Comparison of ENCODE assay signal across 7 cellular contexts in the genomic region with DNA sequence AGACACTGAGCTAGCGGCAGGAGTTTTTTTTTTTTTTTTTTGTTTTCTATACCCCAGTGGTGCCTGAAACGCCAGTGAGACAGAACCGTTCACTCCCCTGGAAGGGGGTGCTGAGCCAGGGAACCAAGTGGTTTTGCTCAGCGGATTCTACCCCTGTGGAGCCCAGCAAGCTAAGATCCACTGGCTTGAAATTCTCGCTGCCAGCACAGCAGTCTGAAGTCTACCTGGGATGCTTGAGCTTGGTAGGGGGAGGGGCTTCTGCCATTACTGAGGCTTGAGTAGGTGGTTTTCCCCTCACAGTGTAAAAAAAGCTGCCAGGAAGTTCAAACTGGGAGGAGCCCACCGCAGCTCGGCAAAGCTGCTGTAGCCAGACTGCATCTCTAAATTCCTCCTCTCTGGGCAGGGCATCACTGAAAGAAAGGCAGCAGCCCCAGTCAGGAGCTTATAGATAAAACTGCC.
DNase-seq lines count a peak whose midpoint lies in the region; ATAC-seq and TF ChIP-seq lines count a peak whose summit lies in the region.
"Not testable (repeated sequence)": the region's sequence is repeated elsewhere in the genome, so short reads cannot be mapped to it uniquely, and the experiment has no call there.

No MANE protein-coding gene starts in this region.

- DNase-seq in H9: peak; percentile 84
- peak; percentile 58 for DNase-seq in WTC11 (ENCODE audit: low spot score)
- DNase-seq in activated CD8-positive, alpha-beta memory T cell treated with anti-CD3 and anti-CD28 coated beads, Interleukin-2, amount 10 ng/mL, durations not matched to agents 7 days and 5 days: peak; percentile 70
- DNase-seq in activated gamma-delta T cell treated with Interleukin-2 at 50 U/mL for 16 hours: peak; percentile 32
- peak in 2 of 3 experiments; percentile 29 to 34 for DNase-seq in effector memory CD8-positive, alpha-beta T cell
- peak; percentile 17 for DNase-seq in natural killer cell
- DNase-seq in stimulated activated CD8-positive, alpha-beta memory T cell treated with anti-CD3 and anti-CD28 coated beads, Interleukin-12 subunit alpha, Interleukin-12 subunit beta, amount 100 ng/mL, for 1 hour (ENCODE audit: low read depth): peak; percentile 17

- H3K9ac ChIP-seq in H9 (ENCODE audit: extremely low read depth, insufficient read length, low read length): not testable (repeated sequence)

- not testable (repeated sequence) for H3K79me1 ChIP-seq in H9 (ENCODE audit: insufficient read depth, low read depth, low read length, poor library complexity, severe bottlenecking)

- not testable (repeated sequence) for H3K36me3 Mint-ChIP-seq in H9 (ENCODE audit: insufficient read depth in 1 of 3, low read depth in 3 of 3); WTC11; activated CD8-positive, alpha-beta memory T cell treated with anti-CD3 and anti-CD28 coated beads, Interleukin-2, amount 10 ng/mL, durations not matched to agents 7 days and 5 days; effector memory CD8-positive, alpha-beta T cell (ENCODE audit: insufficient read depth)
- H3K36me3 Mint-ChIP-seq in natural killer cell: peaks cover 49% of the 10 kb centered on the region

- not testable (repeated sequence) for H2BK12ac ChIP-seq in H9 (ENCODE audit: insufficient read length, low read depth, low read length)

- not testable (repeated sequence) for H2BK120ac ChIP-seq in H9 (ENCODE audit: low read depth, low read length, poor library complexity, severe bottlenecking)

- not testable (repeated sequence) for H4K20me1 ChIP-seq in H9 (ENCODE audit: control insufficient read depth, insufficient read depth, insufficient read length)

- H3K18ac ChIP-seq in H9 (ENCODE audit: insufficient read length, low read depth, low read length): not testable (repeated sequence)

- H2BK15ac ChIP-seq in H9 (ENCODE audit: low read depth, low read length): not testable (repeated sequence)

- not testable (repeated sequence) for H3K23me2 ChIP-seq in H9 (ENCODE audit: insufficient read length, low read depth, low read length, poor library complexity, severe bottlenecking)

- H3K4me3 Mint-ChIP-seq in H9 (peak overlapping the region; percentile 13 to 35; a peak in 2 of 5 replicates), natural killer cell (peak overlapping the region; percentile 75)
- H3K4me3 Mint-ChIP-seq in WTC11: not testable (repeated sequence)
- peak overlapping the region; percentile 17 for H3K4me3 Mint-ChIP-seq in activated CD8-positive, alpha-beta memory T cell treated with anti-CD3 and anti-CD28 coated beads, Interleukin-2, amount 10 ng/mL, durations not matched to agents 7 days and 5 days
- H3K4me3 Mint-ChIP-seq in effector memory CD8-positive, alpha-beta T cell: peak overlapping the region; percentile 38 to 67

- H3K4me1 ChIP-seq in H9 (ENCODE audit: insufficient read depth, low read length): not testable (repeated sequence)

- not testable (repeated sequence) for H3K9me3 ChIP-seq in H9 (ENCODE audit: control insufficient read depth, low read depth, low read length)

- H2AK5ac ChIP-seq in H9 (ENCODE audit: insufficient read length, low read length): not testable (repeated sequence)

- H4K91ac ChIP-seq in H9 (ENCODE audit: insufficient read length, low read depth, low read length): not testable (repeated sequence)

- intact Hi-C loops in natural killer cell (cut with micrococcal nuclease): not testable (repeated sequence)

- not testable (repeated sequence) for H2BK20ac ChIP-seq in H9 (ENCODE audit: low read depth, low read length, poor library complexity, severe bottlenecking)

- H3K4me2 ChIP-seq in H9 (ENCODE audit: insufficient read depth, insufficient read length, low read length): not testable (repeated sequence)

- H3K56ac ChIP-seq in H9 (ENCODE audit: insufficient read length, low read depth, low read length): not testable (repeated sequence)

- TF ChIP-seq CTCF in H9 (conservative IDR thresholded peaks at IDR 0.05); WTC11 (IDR thresholded peaks at IDR 0.05); natural killer cell (IDR thresholded peaks at IDR 0.05): not testable (repeated sequence)

- H3K9me3 Mint-ChIP-seq in H9, WTC11: not testable (repeated sequence)
- peaks cover 14% of the 10 kb centered on the region for H3K9me3 Mint-ChIP-seq in activated CD8-positive, alpha-beta memory T cell treated with anti-CD3 and anti-CD28 coated beads, Interleukin-2, amount 10 ng/mL, durations not matched to agents 7 days and 5 days (ENCODE audit: low read depth)
- H3K9me3 Mint-ChIP-seq in effector memory CD8-positive, alpha-beta T cell: peaks cover 6 to 17% of the 10 kb centered on the region in 2 donors
- H3K9me3 Mint-ChIP-seq in natural killer cell: peaks cover 12 to 15% of the 10 kb centered on the region in 2 donors

- ATAC-seq in WTC11: peak; percentile 57
- peak; percentile 61 for ATAC-seq in activated CD8-positive, alpha-beta memory T cell treated with anti-CD3 and anti-CD28 coated beads, Interleukin-2, amount 10 ng/mL, durations not matched to agents 7 days and 5 days
- peak; percentile 68 for ATAC-seq in effector memory CD8-positive, alpha-beta T cell (replicated peaks)
- peak in 2 of 3 donors; percentile 46 to 60 for ATAC-seq in natural killer cell

- H3K79me2 ChIP-seq in H9 (ENCODE audit: insufficient read depth, low read length): not testable (repeated sequence)

- not testable (repeated sequence) for H3K27ac ChIP-seq in H9 (ENCODE audit: insufficient read length, low read depth, low read length)

- H3K4ac ChIP-seq in H9 (ENCODE audit: low read depth, low read length): not testable (repeated sequence)

- not testable (repeated sequence) for H3K27me3 ChIP-seq in H9 (ENCODE audit: insufficient read depth, low read length)

- not testable (repeated sequence) for H2AFZ ChIP-seq in H9 (ENCODE audit: low read length)

- no CpG with 5 or more reads among the region's 7 CpGs for WGBS in H9 (ENCODE audit: extremely low coverage, insufficient read length, low lambda C conversion rate)

- H3K23ac ChIP-seq in H9 (ENCODE audit: insufficient read length, low read depth, low read length): not testable (repeated sequence)

- peaks cover 36% of the 10 kb centered on the region for H3K27me3 Mint-ChIP-seq in H9 (ENCODE audit: low read depth)
- peaks cover 27% of the 10 kb centered on the region for H3K27me3 Mint-ChIP-seq in WTC11 (ENCODE audit: low read depth)
- not testable (repeated sequence) for H3K27me3 Mint-ChIP-seq in activated CD8-positive, alpha-beta memory T cell treated with anti-CD3 and anti-CD28 coated beads, Interleukin-2, amount 10 ng/mL, durations not matched to agents 7 days and 5 days; natural killer cell (ENCODE audit: low read depth in 2 of 2)
- peaks cover 14 to 17% of the 10 kb centered on the region in 2 donors for H3K27me3 Mint-ChIP-seq in effector memory CD8-positive, alpha-beta T cell

- POLR2A ChIA-PET in WTC11 (lab: Charles Lee): not testable (repeated sequence)

- peaks cover 2 to 14% of the 10 kb centered on the region in 2 experiments; a peak in 2 of 4 replicates for H3K4me1 Mint-ChIP-seq in H9
- H3K4me1 Mint-ChIP-seq in WTC11: peaks cover 16% of the 10 kb centered on the region
- H3K4me1 Mint-ChIP-seq in activated CD8-positive, alpha-beta memory T cell treated with anti-CD3 and anti-CD28 coated beads, Interleukin-2, amount 10 ng/mL, durations not matched to agents 7 days and 5 days: peaks cover 17% of the 10 kb centered on the region
- H3K4me1 Mint-ChIP-seq in effector memory CD8-positive, alpha-beta T cell (ENCODE audit: low read depth in 2 of 2): peaks cover 5 to 23% of the 10 kb centered on the region in 2 donors
- H3K4me1 Mint-ChIP-seq in natural killer cell: peaks cover 30 to 35% of the 10 kb centered on the region in 2 donors

- not testable (repeated sequence) for H3K14ac ChIP-seq in H9 (ENCODE audit: insufficient read depth, low read length)

- H2BK5ac ChIP-seq in H9 (ENCODE audit: insufficient read length, low read length): not testable (repeated sequence)

- H3K27ac Mint-ChIP-seq in H9, WTC11: not testable (repeated sequence)
- peak overlapping the region; percentile 49 for H3K27ac Mint-ChIP-seq in activated CD8-positive, alpha-beta memory T cell treated with anti-CD3 and anti-CD28 coated beads, Interleukin-2, amount 10 ng/mL, durations not matched to agents 7 days and 5 days
- peak overlapping the region in 1 of 2 donors; percentile 16 for H3K27ac Mint-ChIP-seq in effector memory CD8-positive, alpha-beta T cell
- peak overlapping the region; percentile 35 to 59 for H3K27ac Mint-ChIP-seq in natural killer cell

- CTCF ChIA-PET in WTC11 (lab: Charles Lee): interaction anchor here (0.6 to 1.2 kb wide), 5 partner anchors 26 to 268 kb away, joined by 3 to 14 read pairs (median 4); no protein-coding TSS in a partner anchor
- CTCF ChIA-PET in activated CD8-positive, alpha-beta memory T cell treated with anti-CD3 and anti-CD28 coated beads, Interleukin-2, amount 10 ng/mL, durations not matched to agents 7 days and 5 days (lab: Charles Lee): interaction anchor here (0.7 kb wide), 1 partner anchor 16 kb away, joined by 3 read pairs; no protein-coding TSS in a partner anchor

- not testable (repeated sequence) for H4K5ac ChIP-seq in H9 (ENCODE audit: insufficient read length, low read depth, low read length)

- H3T11ph ChIP-seq in H9 (ENCODE audit: low read length): not testable (repeated sequence)

- H4K8ac ChIP-seq in H9 (replicated peaks; ENCODE audit: insufficient read length, low read depth, low read length): not testable (repeated sequence)

Comparison
In these comparisons a context has a peak if more than half of its experiments do, and no peak if none do; other contexts are left out.
1. DNase-seq: peak in every context shown above with its lines; median percentile 84 in H9; 70 in activated CD8-positive, alpha-beta memory T cell treated with anti-CD3 and anti-CD28 coated beads, Interleukin-2, amount 10 ng/mL, durations not matched to agents 7 days and 5 days; 58 in WTC11; 32 in activated gamma-delta T cell treated with Interleukin-2 at 50 U/mL for 16 hours; 32 in effector memory CD8-positive, alpha-beta T cell; 17 in natural killer cell; 17 in stimulated activated CD8-positive, alpha-beta memory T cell treated with anti-CD3 and anti-CD28 coated beads, Interleukin-12 subunit alpha, Interleukin-12 subunit beta, amount 100 ng/mL, for 1 hour.